8 cellular contexts compared by ENCODE assay signal in the genomic region with DNA sequence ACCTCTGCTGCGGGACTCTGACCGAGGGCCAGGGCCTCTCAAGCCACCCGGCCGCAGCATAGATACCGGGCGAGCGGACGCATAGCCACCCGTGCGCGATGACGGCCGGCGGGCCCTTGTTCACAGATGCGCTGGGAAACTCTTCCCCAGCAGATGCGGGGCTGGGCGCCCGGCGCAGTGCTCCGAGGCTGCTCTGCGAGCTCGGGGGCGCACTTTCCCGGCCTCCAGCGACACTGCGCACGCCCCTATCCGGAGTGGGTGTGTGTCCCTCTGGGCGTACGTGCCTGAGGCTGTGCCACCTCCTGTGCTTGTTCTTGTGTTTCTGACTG.
DNase-seq lines count a peak whose midpoint lies in the region; ATAC-seq and TF ChIP-seq lines count a peak whose summit lies in the region.

No MANE protein-coding gene starts in this region.

- in situ Hi-C loops in gastrocnemius medialis (cut with MboI; ENCODE audit: low sequenced_read_pairs in 4 of 4) = no loop called here

- WGBS in adrenal gland, 4 donors = 0 to 3% (median 1%) methylated on average over 2 to 30 of the region's 30 CpGs

- no peak for TF ChIP-seq POLR2A in gastrocnemius medialis (IDR thresholded peaks at IDR 0.05)
- TF ChIP-seq POLR2A in adrenal gland (IDR thresholded peaks at IDR 0.05) = no peak

- DNase-seq in AG08396 (ENCODE audit: low spot score) = peak; percentile 40
- no peak for DNase-seq in NT2/D1 (ENCODE audit: low read depth, low spot score)
- peak; percentile 20 to 30 for DNase-seq in cardiac muscle cell (ENCODE audit: low read depth in 1 of 2, low spot score in 1 of 2)
- no peak for DNase-seq in gastrocnemius medialis
- no peak for DNase-seq in amniotic stem cell (lab: John Stamatoyannopoulos, UW)
- DNase-seq in adrenal gland = no peak

- peak; percentile 40 for ATAC-seq in GM19351 (IDR thresholded peaks at IDR 0.05; ENCODE audit: unreplicated experiment)
- ATAC-seq in gastrocnemius medialis = peak; percentile 18 to 30
- no peak for ATAC-seq in HG03196 (IDR thresholded peaks at IDR 0.05; ENCODE audit: unreplicated experiment)

- H3K36me3 ChIP-seq in NT2/D1 (ENCODE audit: insufficient read depth, insufficient read length, low read length) (no peaks in the 10 kb centered on the region), cardiac muscle cell (no peaks in the 10 kb centered on the region), gastrocnemius medialis (no peaks in the 10 kb centered on the region), adrenal gland (replicated peaks in 1 of 2) (no peaks in the 10 kb centered on the region)

- peak overlapping the region; percentile 76 for H3K9ac ChIP-seq in NT2/D1 (ENCODE audit: insufficient read length, low read depth)

- H3K27me3 ChIP-seq in NT2/D1 (ENCODE audit: insufficient read depth, insufficient read length) (peaks cover 76% of the 10 kb centered on the region), cardiac muscle cell (peaks cover 86% of the 10 kb centered on the region), gastrocnemius medialis (peaks cover 55 to 66% (median 62%) of the 10 kb centered on the region in 3 donors), adrenal gland (peaks cover 45% of the 10 kb centered on the region)

- H3K4me3 ChIP-seq in NT2/D1 (ENCODE audit: insufficient read length, low read depth) = peak overlapping the region; percentile 45
- H3K4me3 ChIP-seq in cardiac muscle cell = peak overlapping the region; percentile 13
- peak overlapping the region; percentile 45 to 50 (median 48) for H3K4me3 ChIP-seq in gastrocnemius medialis
- H3K4me3 ChIP-seq in adrenal gland = peak overlapping the region in 1 of 4 donors; percentile 52

- intact Hi-C loops in gastrocnemius medialis (cut with DNase I; ENCODE audit: low total_unique reads) (no loop called here), adrenal gland (cut with DNase I) (no loop called here)

- peaks cover 11% of the 10 kb centered on the region for H3K4me1 ChIP-seq in NT2/D1 (ENCODE audit: insufficient read depth, insufficient read length)
- H3K4me1 ChIP-seq in cardiac muscle cell (ENCODE audit: low read depth) = peaks cover 8% of the 10 kb centered on the region
- peaks cover 0 to 20% of the 10 kb centered on the region in 2 donors for H3K4me1 ChIP-seq in gastrocnemius medialis
- H3K4me1 ChIP-seq in adrenal gland (replicated peaks in 1 of 2) = peaks cover 0 to 8% of the 10 kb centered on the region in 2 donors

- H3K27ac ChIP-seq in cardiac muscle cell (no peak overlapping the region), gastrocnemius medialis (no peak overlapping the region), adrenal gland (peak overlapping the region in 1 of 5 donors; percentile 3)

- H3K9me3 ChIP-seq in NT2/D1 (ENCODE audit: insufficient read depth, low read length) = no peaks in the 10 kb centered on the region
- H3K9me3 ChIP-seq in cardiac muscle cell (ENCODE audit: low read depth) = no peaks in the 10 kb centered on the region
- H3K9me3 ChIP-seq in gastrocnemius medialis = no peaks in the 10 kb centered on the region
- H3K9me3 ChIP-seq in adrenal gland (replicated peaks in 1 of 3) = no peaks in the 10 kb centered on the region

- TF ChIP-seq CTCF in cardiac muscle cell (IDR thresholded peaks at IDR 0.05; ENCODE audit: low read depth, low read length) = no peak
- no peak for TF ChIP-seq CTCF in gastrocnemius medialis (IDR thresholded peaks at IDR 0.05 in 4 of 5, conservative IDR thresholded peaks at IDR 0.05 in 1 of 5)
- no peak for TF ChIP-seq CTCF in adrenal gland (IDR thresholded peaks at IDR 0.05)

Comparison
In these comparisons a context has a peak if more than half of its experiments do, and no peak if none do; other contexts are left out.
1. DNase-seq: peak in AG08396 (single experiment) and cardiac muscle cell (2 of 2); none in NT2/D1 (single experiment), gastrocnemius medialis (0 of 2), amniotic stem cell (single experiment) and adrenal gland (0 of 7).